Comparison of ENCODE assay signal across 9 cellular contexts in the genomic region with DNA sequence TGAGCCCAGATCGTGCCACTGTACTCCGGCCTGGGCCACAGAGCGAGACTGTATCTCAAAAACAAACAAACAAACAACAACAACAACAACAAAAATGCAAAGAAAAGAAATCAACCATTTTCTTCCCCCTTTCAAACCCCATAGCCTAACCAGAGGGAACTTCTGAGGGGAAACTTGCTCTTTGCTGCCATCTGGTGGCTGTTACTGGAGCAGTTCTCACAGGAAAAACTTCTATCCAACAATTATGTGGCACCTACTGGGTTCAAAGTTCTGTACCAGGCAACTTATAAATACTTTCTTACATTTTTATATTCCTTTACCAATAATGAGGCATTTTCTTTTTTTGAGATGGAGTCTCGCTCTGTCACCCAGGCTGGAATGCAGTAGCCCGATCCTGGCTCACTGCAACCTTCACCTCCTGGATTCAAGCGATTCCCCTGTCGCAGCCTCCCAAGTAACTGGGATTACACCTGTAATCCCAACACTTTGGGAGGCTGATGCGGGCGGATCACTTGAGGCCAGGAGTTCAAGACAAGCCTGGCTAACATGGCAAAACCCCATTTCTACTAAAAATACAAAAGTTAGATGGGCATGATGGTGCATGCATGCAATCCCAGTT. TPM values are rescaled to one million over a fixed set of nuclear protein-coding genes. Genes with fewer than 3 reads are reported as not detected.
DNase-seq lines count a peak whose midpoint lies in the region; ATAC-seq and TF ChIP-seq lines count a peak whose summit lies in the region.
"Had no signal": no experiment of that assay in that cellular context is flagged by ENCODE, and none has a peak within 500 bp of the region (broad histone marks: within the 10 kb centered on the region; RNA-seq: fewer than 3 reads in every experiment).

No MANE protein-coding gene starts in this region.

- no TSS peak for BruUV-seq in PC-9 (replicated peaks; lab: Mats Ljungman, UMichigan)

- no peak overlapping the region for H3K4me2 ChIP-seq in PC-9

- intact Hi-C loops in PC-9 (cut with micrococcal nuclease; ENCODE audit: unreplicated experiment) (loop anchor here (1.0 to 2.0 kb wide), 3 partner anchors 61 to 149 kb away; a partner anchor contains a TSS), testis (cut with DNase I; ENCODE audit: low total_unique reads) (no loop called here)

- no peaks in the 10 kb centered on the region for H3K4me1 Mint-ChIP-seq in CD8-positive, alpha-beta memory T cell
- no peaks in the 10 kb centered on the region for H3K4me1 Mint-ChIP-seq in activated T-cell treated with anti-CD3 and anti-CD28 coated beads, Interleukin-2, amount 50 U/mL, for 4 hours (ENCODE audit: low read depth)

- H4K20me1 ChIP-seq in PC-9 (ENCODE audit: insufficient read depth), result no peaks in the 10 kb centered on the region

- H3K4me1 ChIP-seq in CD8-positive, alpha-beta memory T cell (ENCODE audit: insufficient read depth, low read length), result no peaks in the 10 kb centered on the region
- H3K4me1 ChIP-seq in PC-9 (replicated peaks; ENCODE audit: insufficient read depth) (peaks cover 7% of the 10 kb centered on the region), testis (no peaks in the 10 kb centered on the region)

- no peaks in the 10 kb centered on the region for H3K79me2 ChIP-seq in PC-9 (ENCODE audit: low read depth)

- H3K4me3 ChIP-seq in CD8-positive, alpha-beta memory T cell (ENCODE audit: low read length), result no peak overlapping the region
- H3K4me3 ChIP-seq in PC-9 (no peak overlapping the region), testis (no peak overlapping the region)

- H3K9me2 ChIP-seq in PC-9 (ENCODE audit: insufficient read depth), result no peaks in the 10 kb centered on the region

- peaks cover 3 to 8% of the 10 kb centered on the region in 2 donors for H3K27me3 Mint-ChIP-seq in CD8-positive, alpha-beta memory T cell
- no peaks in the 10 kb centered on the region for H3K27me3 Mint-ChIP-seq in activated T-cell treated with anti-CD3 and anti-CD28 coated beads, Interleukin-2, amount 50 U/mL, for 4 hours (ENCODE audit: low read depth)

- H3K27ac ChIP-seq in CD8-positive, alpha-beta memory T cell (ENCODE audit: low read depth, low read length), result no peak overlapping the region
- no peak overlapping the region for H3K27ac ChIP-seq in PC-9
- H3K27ac ChIP-seq in testis, result no peak overlapping the region

- H3K36me3 ChIP-seq in CD8-positive, alpha-beta memory T cell (ENCODE audit: insufficient read depth, low read length), result no peaks in the 10 kb centered on the region
- H3K36me3 ChIP-seq in PC-9 (ENCODE audit: low read depth) (no peaks in the 10 kb centered on the region), testis (ENCODE audit: low read depth, missing control alignments) (no peaks in the 10 kb centered on the region)

- H3K27ac Mint-ChIP-seq in CD8-positive, alpha-beta memory T cell, result peak overlapping the region in 1 of 8 donors; percentile 8
- H3K27ac Mint-ChIP-seq: T-helper 1 cell treated with Interleukin-12 subunit alpha and Interleukin-12 subunit beta and Interleukin-4 antibody, amounts not matched to agents 30 μg/mL and 1 μg/mL, for 36 hours had no signal

- CTCF ChIA-PET in CD8-positive, alpha-beta memory T cell (lab: Charles Lee), result interaction anchor here (1.6 kb wide), 1 partner anchor 149 kb away, joined by 4 read pairs; no protein-coding TSS in a partner anchor
- CTCF ChIA-PET in PC-9 (lab: Charles Lee), result interaction anchor here (0.5 to 0.6 kb wide), 2 partner anchors 36 to 72 kb away, joined by 3 to 4 read pairs; no protein-coding TSS in a partner anchor

- POLR2A ChIA-PET in CD8-positive, alpha-beta memory T cell (lab: Charles Lee), result interaction anchor here (0.7 kb wide), 1 partner anchor 51 kb away, joined by 3 read pairs; a partner anchor contains a TSS
- POLR2A ChIA-PET in PC-9 (lab: Charles Lee; ENCODE audit: unreplicated experiment), result no interaction called here

- peaks cover 0 to 1% (median 0%) of the 10 kb centered on the region in 3 donors for H3K36me3 Mint-ChIP-seq in CD8-positive, alpha-beta memory T cell
- no peaks in the 10 kb centered on the region for H3K36me3 Mint-ChIP-seq in activated T-cell treated with anti-CD3 and anti-CD28 coated beads, Interleukin-2, amount 50 U/mL, for 4 hours (ENCODE audit: insufficient read depth)

- peak; percentile 37 to 71 (median 55) for DNase-seq in CD8-positive, alpha-beta memory T cell
- DNase-seq in HK-2 (ENCODE audit: unreplicated experiment), result peak; percentile 59
- DNase-seq in PC-9, result peak in 1 of 2 experiments; percentile 53
- peak; percentile 76 for DNase-seq in activated T-cell treated with anti-CD3 and anti-CD28 coated beads, Interleukin-2, amount 50 U/mL, for 4 hours
- DNase-seq in fibroblast of peridontal ligament (ENCODE audit: extremely low read depth), result peak; percentile 73
- peak; percentile 15 for DNase-seq in occipital lobe (lab: John Stamatoyannopoulos, UW)
- DNase-seq in testis, result peak; percentile 72

- H3K9me3 Mint-ChIP-seq in CD8-positive, alpha-beta memory T cell, result peaks cover 0 to 2% (median 0%) of the 10 kb centered on the region in 5 donors
- no peaks in the 10 kb centered on the region for H3K9me3 Mint-ChIP-seq in activated T-cell treated with anti-CD3 and anti-CD28 coated beads, Interleukin-2, amount 50 U/mL, for 4 hours
- H3K9me3 Mint-ChIP-seq: T-helper 1 cell treated with Interleukin-12 subunit alpha and Interleukin-12 subunit beta and Interleukin-4 antibody, amounts not matched to agents 30 μg/mL and 1 μg/mL, for 36 hours had no signal

- WGBS in testis, 2 donors, result 40 to 45% methylated on average over 9 of the region's 9 CpGs

- no peak for TF ChIP-seq POLR2A in testis (IDR thresholded peaks at IDR 0.05)

- TF ChIP-seq CTCF in PC-9 (conservative IDR thresholded peaks at IDR 0.05) (peak; percentile 81), testis (IDR thresholded peaks at IDR 0.05) (peak; percentile 57 to 85 (median 68))

- ATAC-seq in activated T-cell treated with anti-CD3 and anti-CD28 coated beads, Interleukin-2, amount 50 U/mL, for 4 hours, result peak; percentile 70 to 77
- no peak for ATAC-seq in esophagus mucosa

- H3K9me3 ChIP-seq in CD8-positive, alpha-beta memory T cell (ENCODE audit: low read length), result no peaks in the 10 kb centered on the region
- no peaks in the 10 kb centered on the region for H3K9me3 ChIP-seq in PC-9 (ENCODE audit: insufficient read depth, low read depth)
- no peaks in the 10 kb centered on the region for H3K9me3 ChIP-seq in testis

- H3K27me3 ChIP-seq in CD8-positive, alpha-beta memory T cell (ENCODE audit: insufficient read depth, low read length, poor library complexity, severe bottlenecking), result no peaks in the 10 kb centered on the region
- H3K27me3 ChIP-seq in PC-9 (ENCODE audit: insufficient read depth, low read depth) (no peaks in the 10 kb centered on the region), testis (no peaks in the 10 kb centered on the region)

- peaks cover 11% of the 10 kb centered on the region; the same call in 1 of the 2 replicates for H3F3A ChIP-seq in PC-9 (ENCODE audit: insufficient read depth, low read depth)

- no peak overlapping the region for H3K4me3 Mint-ChIP-seq in CD8-positive, alpha-beta memory T cell
- H3K4me3 Mint-ChIP-seq in activated T-cell treated with anti-CD3 and anti-CD28 coated beads, Interleukin-2, amount 50 U/mL, for 4 hours, result no peak overlapping the region
- H3K4me3 Mint-ChIP-seq: T-helper 1 cell treated with Interleukin-12 subunit alpha and Interleukin-12 subunit beta and Interleukin-4 antibody, amounts not matched to agents 30 μg/mL and 1 μg/mL, for 36 hours had no signal

- no peak overlapping the region for H2AFZ ChIP-seq in PC-9

RNA-seq across cellular contexts. Expression of a gene that starts 50.9 kb away (rescaled TPM):
- 100 to 1,000 TPM; 106 to 109 TPM for total RNA-seq in CD8-positive, alpha-beta memory T cell
- polyA plus RNA-seq in CD8-positive, alpha-beta memory T cell, result 7.4 TPM
- total RNA-seq in PC-9 (2021), result 14.4 and 18.6 TPM in 2 replicates
- 100 to 1,000 TPM; 121 to 152 (median 130) TPM for total RNA-seq in activated T-cell treated with anti-CD3 and anti-CD28 coated beads, Interleukin-2, amount 50 U/mL, for 4 hours
- 25.4 TPM for total RNA-seq in occipital lobe
- total RNA-seq in testis, result 100 to 1,000 TPM in 1 of 2 donors, 10 to 100 TPM in 1; 78.3 to 131 TPM
- polyA plus RNA-seq in testis (ENCODE audit: insufficient read depth, low read depth, low replicate concordance), result 41.4 TPM
- 32.6 TPM for total RNA-seq in esophagus mucosa
